In genomic region chr9:115973241-115973640, GRCh38 we compare ENCODE assay signal across 1 cellular context.
TF ChIP-seq lines count a peak whose summit lies in the region.

No MANE protein-coding gene starts in this region.

TF ChIP-seq in IMR-90, 13 proteins besides CTCF, POLR2A, EP300 and RAD21 (continued from another document):
- TF ChIP-seq, protein P1, sequence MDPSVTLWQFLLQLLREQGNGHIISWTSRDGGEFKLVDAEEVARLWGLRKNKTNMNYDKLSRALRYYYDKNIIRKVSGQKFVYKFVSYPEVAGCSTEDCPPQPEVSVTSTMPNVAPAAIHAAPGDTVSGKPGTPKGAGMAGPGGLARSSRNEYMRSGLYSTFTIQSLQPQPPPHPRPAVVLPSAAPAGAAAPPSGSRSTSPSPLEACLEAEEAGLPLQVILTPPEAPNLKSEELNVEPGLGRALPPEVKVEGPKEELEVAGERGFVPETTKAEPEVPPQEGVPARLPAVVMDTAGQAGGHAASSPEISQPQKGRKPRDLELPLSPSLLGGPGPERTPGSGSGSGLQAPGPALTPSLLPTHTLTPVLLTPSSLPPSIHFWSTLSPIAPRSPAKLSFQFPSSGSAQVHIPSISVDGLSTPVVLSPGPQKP (IDR thresholded peaks at IDR 0.05; ENCODE audit: borderline replicate concordance, low read depth, low read length), result no peak
- TF ChIP-seq MXI1 (IDR thresholded peaks at IDR 0.05; ENCODE audit: borderline replicate concordance, low read depth, low read length), result no peak
- no peak for TF ChIP-seq CEBPB (IDR thresholded peaks at IDR 0.05; ENCODE audit: low read depth, low read length)
- no peak for TF ChIP-seq NFE2L2 (IDR thresholded peaks at IDR 0.05; ENCODE audit: low read depth, low read length)
- TF ChIP-seq FOS (IDR thresholded peaks at IDR 0.05; ENCODE audit: low read depth, low read length), result no peak
- no peak for TF ChIP-seq USF2 (IDR thresholded peaks at IDR 0.05; ENCODE audit: low read depth, low read length)
- no peak for TF ChIP-seq RFX5 (IDR thresholded peaks at IDR 0.05; ENCODE audit: low read depth, low read length)
- no peak for TF ChIP-seq BHLHE40 (IDR thresholded peaks at IDR 0.05; ENCODE audit: low read depth, low read length)
